ENCODE assay signal across 1 cellular context in the genomic region with DNA sequence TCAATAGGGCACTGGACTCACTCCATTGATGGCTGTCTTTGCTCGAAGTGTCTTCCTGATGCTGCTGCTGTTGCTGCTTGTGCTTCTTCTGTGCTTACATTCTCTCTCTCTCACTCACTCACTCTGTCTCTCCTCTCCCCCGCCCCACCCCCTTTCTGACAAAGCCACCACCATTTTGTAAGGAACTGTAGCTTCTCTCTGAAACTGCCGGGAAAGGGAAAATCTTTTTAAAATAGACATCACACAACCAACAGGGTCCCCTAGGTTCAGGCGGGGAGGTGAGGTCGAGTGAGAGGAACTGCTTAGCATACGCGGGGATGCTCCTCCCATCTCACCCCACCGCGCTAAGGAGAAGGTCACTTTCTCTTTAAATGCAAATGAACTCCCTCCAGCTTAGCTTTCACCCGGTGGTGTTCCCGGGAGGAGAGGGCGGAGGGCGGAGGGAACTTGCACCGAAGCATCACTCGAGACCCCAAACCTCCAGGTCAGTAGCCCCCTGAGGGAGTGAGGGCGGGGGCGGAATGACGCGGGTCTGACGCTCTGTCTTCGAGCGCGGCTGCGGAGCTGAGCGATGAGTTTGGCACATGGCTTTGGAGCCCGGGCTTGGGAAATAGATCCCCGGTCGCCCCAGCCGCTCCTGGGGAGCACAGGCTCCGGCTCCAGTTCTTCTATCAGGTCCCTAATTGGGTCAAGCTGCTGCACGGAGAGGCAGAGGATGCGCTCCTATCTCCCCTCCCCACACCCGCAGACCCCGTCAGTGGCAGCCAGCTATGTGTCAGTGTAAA.
A peak's percentile ranks its signal among the peaks of the same experiment; 100 is the strongest.
TF ChIP-seq lines count a peak whose summit lies in the region.

CCDC28B (plus strand) TSS at position 370 of the 785 bp plus-strand sequence. CDS start 1,341 bp downstream, outside the sequence.

TF ChIP-seq in K562, 482 proteins besides CTCF, POLR2A, EP300 and RAD21 (continued from another document and continues in another):
- TF ChIP-seq, protein P1, sequence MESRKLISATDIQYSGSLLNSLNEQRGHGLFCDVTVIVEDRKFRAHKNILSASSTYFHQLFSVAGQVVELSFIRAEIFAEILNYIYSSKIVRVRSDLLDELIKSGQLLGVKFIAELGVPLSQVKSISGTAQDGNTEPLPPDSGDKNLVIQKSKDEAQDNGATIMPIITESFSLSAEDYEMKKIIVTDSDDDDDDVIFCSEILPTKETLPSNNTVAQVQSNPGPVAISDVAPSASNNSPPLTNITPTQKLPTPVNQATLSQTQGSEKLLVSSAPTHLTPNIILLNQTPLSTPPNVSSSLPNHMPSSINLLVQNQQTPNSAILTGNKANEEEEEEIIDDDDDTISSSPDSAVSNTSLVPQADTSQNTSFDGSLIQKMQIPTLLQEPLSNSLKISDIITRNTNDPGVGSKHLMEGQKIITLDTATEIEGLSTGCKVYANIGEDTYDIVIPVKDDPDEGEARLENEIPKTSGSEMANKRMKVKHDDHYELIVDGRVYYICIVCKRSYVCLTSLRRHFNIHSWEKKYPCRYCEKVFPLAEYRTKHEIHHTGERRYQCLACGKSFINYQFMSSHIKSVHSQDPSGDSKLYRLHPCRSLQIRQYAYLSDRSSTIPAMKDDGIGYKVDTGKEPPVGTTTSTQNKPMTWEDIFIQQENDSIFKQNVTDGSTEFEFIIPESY (CRISPR knock-in tag; IDR thresholded peaks at IDR 0.05), result peak; percentile 66; the same call in 1 of the 2 replicates
- TF ChIP-seq, protein P2, sequence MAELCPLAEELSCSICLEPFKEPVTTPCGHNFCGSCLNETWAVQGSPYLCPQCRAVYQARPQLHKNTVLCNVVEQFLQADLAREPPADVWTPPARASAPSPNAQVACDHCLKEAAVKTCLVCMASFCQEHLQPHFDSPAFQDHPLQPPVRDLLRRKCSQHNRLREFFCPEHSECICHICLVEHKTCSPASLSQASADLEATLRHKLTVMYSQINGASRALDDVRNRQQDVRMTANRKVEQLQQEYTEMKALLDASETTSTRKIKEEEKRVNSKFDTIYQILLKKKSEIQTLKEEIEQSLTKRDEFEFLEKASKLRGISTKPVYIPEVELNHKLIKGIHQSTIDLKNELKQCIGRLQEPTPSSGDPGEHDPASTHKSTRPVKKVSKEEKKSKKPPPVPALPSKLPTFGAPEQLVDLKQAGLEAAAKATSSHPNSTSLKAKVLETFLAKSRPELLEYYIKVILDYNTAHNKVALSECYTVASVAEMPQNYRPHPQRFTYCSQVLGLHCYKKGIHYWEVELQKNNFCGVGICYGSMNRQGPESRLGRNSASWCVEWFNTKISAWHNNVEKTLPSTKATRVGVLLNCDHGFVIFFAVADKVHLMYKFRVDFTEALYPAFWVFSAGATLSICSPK (IDR thresholded peaks at IDR 0.05; ENCODE audit: borderline replicate concordance), result no peak
- TF ChIP-seq LCOR (CRISPR knock-in tag; IDR thresholded peaks at IDR 0.05) (0 out of 2 replicates have a peak, but pooled peaks have one; percentile 23), SIN3B (IDR thresholded peaks at IDR 0.05; ENCODE audit: low read depth) (no peak), SMAD3 (CRISPR knock-in tag; conservative IDR thresholded peaks at IDR 0.05) (no peak), ZNF124 (CRISPR knock-in tag; IDR thresholded peaks at IDR 0.05) (no peak), PTTG1 (tag; IDR thresholded peaks at IDR 0.05; ENCODE audit: low read depth) (no peak), ZNF263 (CRISPR knock-in tag; IDR thresholded peaks at IDR 0.05; ENCODE audit: borderline replicate concordance) (0 out of 2 replicates have a peak, but pooled peaks have one; percentile 34), MAFF (IDR thresholded peaks at IDR 0.05; ENCODE audit: low read length) (0 out of 2 replicates have a peak, but pooled peaks have one; percentile 0), KDM1A (IDR thresholded peaks at IDR 0.05) (peak in 1 of 2 experiments; percentile 66; a peak in 2 of 4 replicates), MBD2 (IDR thresholded peaks at IDR 0.05; ENCODE audit: borderline replicate concordance, low read depth) (no peak), PHF8 (IDR thresholded peaks at IDR 0.05; ENCODE audit: borderline replicate concordance, low read length) (peak; percentile 9; the same call in 1 of the 2 replicates), TOE1 (IDR thresholded peaks at IDR 0.05; ENCODE audit: borderline replicate concordance) (peak; percentile 76; the same call in 1 of the 2 replicates), TOE1 (CRISPR knock-in tag; IDR thresholded peaks at IDR 0.05; ENCODE audit: borderline replicate concordance, low read depth) (no peak), ZNF311 (CRISPR knock-in tag; IDR thresholded peaks at IDR 0.05) (no peak), MTA1 (IDR thresholded peaks at IDR 0.05; ENCODE audit: borderline replicate concordance) (no peak), POLR2G (IDR thresholded peaks at IDR 0.05; ENCODE audit: low read depth, low read length) (peak; percentile 76), ZNF707 (CRISPR knock-in tag; conservative IDR thresholded peaks at IDR 0.05) (no peak), ELF1 (tag; IDR thresholded peaks at IDR 0.05) (no peak), GMEB1 (CRISPR knock-in tag; IDR thresholded peaks at IDR 0.05) (no peak), ILK (tag; IDR thresholded peaks at IDR 0.05; ENCODE audit: borderline replicate concordance, low read depth) (no peak), ZNF431 (CRISPR knock-in tag; IDR thresholded peaks at IDR 0.05) (peak; percentile 66), ZNF57 (CRISPR knock-in tag; IDR thresholded peaks at IDR 0.05) (no peak), GATAD2B (IDR thresholded peaks at IDR 0.05; ENCODE audit: borderline replicate concordance) (no peak), SAFB2 (IDR thresholded peaks at IDR 0.05; ENCODE audit: borderline replicate concordance, low read depth, low read length, severe bottlenecking) (no peak), FOXA3 (CRISPR knock-in tag; conservative IDR thresholded peaks at IDR 0.05 in 1 of 2, IDR thresholded peaks at IDR 0.05 in 1 of 2) (peak in 1 of 2 experiments; percentile 83; a peak in 1 of 4 replicates), BCLAF1 (IDR thresholded peaks at IDR 0.05; ENCODE audit: borderline replicate concordance in 1 of 2, control insufficient read depth in 1 of 2, low read depth in 2 of 2, low read length in 1 of 2) (no peak), DLX4 (CRISPR knock-in tag; IDR thresholded peaks at IDR 0.05) (no peak), HNRNPK (IDR thresholded peaks at IDR 0.05; ENCODE audit: low read depth, low read length, poor library complexity, severe bottlenecking) (no peak), THAP12 (CRISPR knock-in tag; IDR thresholded peaks at IDR 0.05) (0 out of 2 replicates have a peak, but pooled peaks have one; percentile 42), EWSR1 (IDR thresholded peaks at IDR 0.05; ENCODE audit: borderline replicate concordance, low read depth, partially characterized antibody) (no peak), MCM2 (IDR thresholded peaks at IDR 0.05; ENCODE audit: low read depth) (no peak), ZFX (CRISPR knock-in tag; IDR thresholded peaks at IDR 0.05) (0 out of 2 replicates have a peak, but pooled peaks have one; percentile 24), ZNF583 (CRISPR knock-in tag; IDR thresholded peaks at IDR 0.05) (0 out of 2 replicates have a peak, but pooled peaks have one; percentile 54), ZNF717 (CRISPR knock-in tag; IDR thresholded peaks at IDR 0.05) (no peak), ZNF778 (CRISPR knock-in tag; IDR thresholded peaks at IDR 0.05) (no peak), ZFP36 (IDR thresholded peaks at IDR 0.05; ENCODE audit: low read depth, low read length, partially characterized antibody) (no peak), MEIS2 (IDR thresholded peaks at IDR 0.05; ENCODE audit: partially characterized antibody) (no peak), TEAD4 (IDR thresholded peaks at IDR 0.05; ENCODE audit: low read length) (no peak; the same call in none of the 2 replicates), TEAD4 (CRISPR knock-in tag; IDR thresholded peaks at IDR 0.05; ENCODE audit: borderline replicate concordance) (no peak), ZNF79 (CRISPR knock-in tag; IDR thresholded peaks at IDR 0.05; ENCODE audit: low read depth) (no peak), ZNF609 (CRISPR knock-in tag; IDR thresholded peaks at IDR 0.05; ENCODE audit: borderline replicate concordance) (0 out of 2 replicates have a peak, but pooled peaks have one; percentile 25), E2F5 (CRISPR knock-in tag; IDR thresholded peaks at IDR 0.05) (0 out of 2 replicates have a peak, but pooled peaks have one; percentile 56)
